ENCODE assay signal across 19 cellular contexts in the genomic region with DNA sequence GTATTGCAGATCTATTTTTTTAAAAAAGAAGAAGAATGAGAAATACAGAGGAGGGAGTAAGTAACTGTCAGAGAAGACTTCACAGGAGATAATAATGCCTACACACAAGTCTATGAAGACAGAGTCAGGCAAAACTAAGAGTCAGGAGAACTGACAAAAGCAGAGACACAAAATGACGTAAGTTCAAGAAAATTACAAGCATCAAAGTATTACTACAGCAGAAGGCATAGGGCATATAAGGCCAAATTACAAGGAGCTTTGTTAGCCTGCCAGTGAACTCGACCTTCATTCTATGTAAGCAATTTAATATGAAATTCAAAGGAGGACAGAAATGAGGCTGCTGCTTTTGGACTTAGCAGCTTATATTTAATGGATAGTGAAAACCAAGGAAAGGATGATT.
"Had no signal": no experiment of that assay in that cellular context is flagged by ENCODE, and none has a peak within 500 bp of the region (broad histone marks: within the 10 kb centered on the region; RNA-seq: fewer than 3 reads in every experiment).

No MANE protein-coding gene starts in this region.

- H3K27me3 ChIP-seq: breast epithelium, esophagus muscularis mucosa, left lung, tibial artery had no signal

- H3K9me3 Mint-ChIP-seq: activated T-helper 1 cell treated with anti-CD3 and anti-CD28 coated beads, Interleukin-12 subunit alpha, Interleukin-12 subunit beta, Interleukin-2, Interleukin-4 antibody, amounts not matched to agents 30 ng/mL and 10 ng/mL and 1 ng/mL, durations not matched to agents 14 hours and 24 hours and 36 hours; T-helper 2 cell treated with Interferon-gamma antibody and Interleukin-4, amounts not matched to agents 5 μg/mL and 100 μg/mL, for 36 hours had no signal

- H3K36me3 ChIP-seq: breast epithelium, esophagus muscularis mucosa, left lung, tibial artery had no signal

- H3K27me3 Mint-ChIP-seq: dendritic cell treated with granulocyte-macrophage colony-stimulating factor and Interleukin-4, amounts not matched to agents 40 ng/mL and 50 ng/mL, for 4 days had no signal

- H3K9me3 ChIP-seq: breast epithelium, esophagus muscularis mucosa, left lung, tibial artery had no signal

- H3K4me3 ChIP-seq: breast epithelium, esophagus muscularis mucosa, left lung, tibial artery had no signal

- DNase-seq: activated CD4-positive, alpha-beta T cell treated with anti-CD3 and anti-CD28 coated beads, Interleukin-2, amount 50 U/mL, for 48 hours; activated naive CD4-positive, alpha-beta T cell treated with Interleukin-2 at 50 U/mL for 16 hours; activated T-cell treated with anti-CD3 and anti-CD28 coated beads for 4 hours; cerebellar nuclear complex; effector CD8-positive, alpha-beta T cell; kidney; left lung; midbrain; nephron progenitor cell; occipital lobe; posterior cingulate gyrus; stimulated activated naive CD8-positive, alpha-beta T cell treated with anti-CD3 and anti-CD28 coated beads, Interleukin-15, Interleukin-2, amounts not matched to agents 100 U/mL and 50 U/mL, for 24 hours; substantia nigra; tibial artery had no signal

- H3K4me3 Mint-ChIP-seq: activated T-helper 1 cell treated with anti-CD3 and anti-CD28 coated beads, Interleukin-12 subunit alpha, Interleukin-12 subunit beta, Interleukin-2, Interleukin-4 antibody, amounts not matched to agents 30 ng/mL and 10 ng/mL and 1 ng/mL, durations not matched to agents 14 hours and 24 hours and 36 hours; dendritic cell treated with granulocyte-macrophage colony-stimulating factor and Interleukin-4, amounts not matched to agents 40 ng/mL and 50 ng/mL, for 4 days; nephron progenitor cell; T-helper 2 cell treated with Interferon-gamma antibody and Interleukin-4, amounts not matched to agents 5 μg/mL and 100 μg/mL, for 36 hours had no signal

- H3K4me1 ChIP-seq: breast epithelium, left lung had no signal

- H3K27ac ChIP-seq: breast epithelium, esophagus muscularis mucosa, left lung, tibial artery had no signal

- ATAC-seq: left lung; stimulated activated naive CD8-positive, alpha-beta T cell treated with anti-CD3 and anti-CD28 coated beads, Interleukin-15, Interleukin-2, amounts not matched to agents 100 U/mL and 50 U/mL, for 24 hours had no signal

- H3K27ac Mint-ChIP-seq: activated T-helper 1 cell treated with anti-CD3 and anti-CD28 coated beads, Interleukin-12 subunit alpha, Interleukin-12 subunit beta, Interleukin-2, Interleukin-4 antibody, amounts not matched to agents 30 ng/mL and 10 ng/mL and 1 ng/mL, durations not matched to agents 14 hours and 24 hours and 36 hours; dendritic cell treated with granulocyte-macrophage colony-stimulating factor and Interleukin-4, amounts not matched to agents 40 ng/mL and 50 ng/mL, for 4 days; nephron progenitor cell; T-helper 2 cell treated with Interferon-gamma antibody and Interleukin-4, amounts not matched to agents 5 μg/mL and 100 μg/mL, for 36 hours had no signal
